17 cellular contexts compared by ENCODE assay signal in genomic region chr2:207729465-207729998, GRCh38.
"Had no signal": no experiment of that assay in that cellular context is flagged by ENCODE, and none has a peak within 500 bp of the region (broad histone marks: within the 10 kb centered on the region; RNA-seq: fewer than 3 reads in every experiment).

No MANE protein-coding gene starts in this region.

- H3K36me3 Mint-ChIP-seq: natural killer cell had no signal

- H3K4me3 Mint-ChIP-seq: dendritic cell treated with granulocyte-macrophage colony-stimulating factor and Interleukin-4, amounts not matched to agents 40 ng/mL and 50 ng/mL, for 4 days; effector memory CD8-positive, alpha-beta T cell; mesothelial cell of epicardium; natural killer cell; neural progenitor cell had no signal

- H3K27me3 ChIP-seq: esophagus squamous epithelium, foreskin keratinocyte, neural progenitor cell, pancreas, upper lobe of left lung had no signal

- DNase-seq: effector memory CD8-positive, alpha-beta T cell; esophagus squamous epithelium; foreskin keratinocyte; kidney; left cardiac atrium; natural killer cell; occipital lobe; pancreas; right cardiac atrium; stimulated activated CD4-positive, alpha-beta T cell treated with anti-CD3 and anti-CD28 coated beads, Interleukin-2, amount 100 ng/mL, for 48 hours; stimulated activated naive CD4-positive, alpha-beta T cell treated with Interleukin-2 at 50 U/mL for 16 hours had no signal

- H3K9ac ChIP-seq: neural progenitor cell had no signal

- H3K36me3 ChIP-seq: pancreas had no signal

- ATAC-seq: effector memory CD8-positive, alpha-beta T cell; foreskin keratinocyte; left cardiac atrium; natural killer cell; pancreas; right cardiac atrium had no signal

- H3K4me2 ChIP-seq: neural progenitor cell, smooth muscle cell had no signal

- H3K9me3 Mint-ChIP-seq: dendritic cell treated with granulocyte-macrophage colony-stimulating factor and Interleukin-4, amounts not matched to agents 40 ng/mL and 50 ng/mL, for 4 days; effector memory CD8-positive, alpha-beta T cell; mesothelial cell of epicardium; natural killer cell; neural progenitor cell had no signal

- H2AFZ ChIP-seq: neural progenitor cell had no signal

- H3K9me3 ChIP-seq: esophagus squamous epithelium, pancreas, upper lobe of left lung had no signal

- H3K27ac Mint-ChIP-seq: dendritic cell treated with granulocyte-macrophage colony-stimulating factor and Interleukin-4, amounts not matched to agents 40 ng/mL and 50 ng/mL, for 4 days; mesothelial cell of epicardium; natural killer cell; neural progenitor cell; progenitor cell of endocrine pancreas had no signal

- H3K4me3 ChIP-seq: esophagus squamous epithelium, neural progenitor cell, pancreas, smooth muscle cell, upper lobe of left lung had no signal

- H3K27me3 Mint-ChIP-seq: dendritic cell treated with granulocyte-macrophage colony-stimulating factor and Interleukin-4, amounts not matched to agents 40 ng/mL and 50 ng/mL, for 4 days; effector memory CD8-positive, alpha-beta T cell; progenitor cell of endocrine pancreas had no signal

- H3K27ac ChIP-seq: esophagus squamous epithelium, foreskin keratinocyte, neural progenitor cell, pancreas had no signal

- H3K4me1 ChIP-seq: neural progenitor cell had no signal

- H3K4me1 Mint-ChIP-seq: neural progenitor cell had no signal
